ENCODE assay signal across 8 cellular contexts in the genomic region with DNA sequence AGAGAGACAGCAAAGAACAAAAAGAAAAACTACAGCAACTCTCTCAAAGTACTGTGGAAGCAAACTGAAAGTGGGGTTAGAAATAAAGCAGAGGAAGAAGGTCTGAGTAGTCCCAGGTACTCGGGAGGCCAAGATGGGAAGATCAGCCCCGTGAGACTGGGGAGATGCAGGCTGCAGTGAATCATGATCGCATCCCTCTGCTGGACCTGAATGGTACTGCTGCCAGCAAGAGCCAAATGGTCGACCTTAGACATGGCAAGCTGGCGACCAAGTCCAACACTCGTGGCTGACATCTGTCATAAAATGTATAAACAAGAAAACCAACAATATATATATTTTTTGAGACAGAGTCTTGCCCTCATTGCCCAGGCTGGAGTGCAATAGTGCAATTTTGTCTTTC. TPM values are rescaled to one million over a fixed set of nuclear protein-coding genes. Genes with fewer than 3 reads are reported as not detected.
DNase-seq lines count a peak whose midpoint lies in the region; ATAC-seq and TF ChIP-seq lines count a peak whose summit lies in the region.

No MANE protein-coding gene starts in this region.

- no peaks in the 10 kb centered on the region for H3F3A ChIP-seq in DOHH2 (ENCODE audit: control insufficient read depth, insufficient read depth)

- peak; percentile 26 for DNase-seq in KG1 (lab: John Stamatoyannopoulos, UW)
- DNase-seq in activated CD4-positive, CD25-positive, alpha-beta regulatory T cell treated with anti-CD3 and anti-CD28 coated beads, Interleukin-2, amount 50 U/mL, for 72 hours, result peak; percentile 63
- peak in 6 of 10 donors; percentile 9 to 52 (median 34) for DNase-seq in dorsolateral prefrontal cortex
- peak; percentile 47 for DNase-seq in mucosa of gallbladder (ENCODE audit: low spot score)
- peak; percentile 61 for DNase-seq in stimulated activated naive CD4-positive, alpha-beta T cell treated with Interleukin-2 at 50 U/mL for 16 hours (lab: John Stamatoyannopoulos, UW)
- no peak for DNase-seq in hippocampal formation (lab: John Stamatoyannopoulos, UW)

- H3K27me3 ChIP-seq in DOHH2 (ENCODE audit: control insufficient read depth, low read length) (no peaks in the 10 kb centered on the region), dorsolateral prefrontal cortex (no peaks in the 10 kb centered on the region)

- H3K4me1 ChIP-seq in DOHH2 (ENCODE audit: control insufficient read depth, low read length), result peaks cover 3% of the 10 kb centered on the region; the same call in 1 of the 2 replicates

- no peak overlapping the region for H3K4me2 ChIP-seq in DOHH2 (ENCODE audit: low read length)

- H3K9me2 ChIP-seq in DOHH2 (replicated peaks; ENCODE audit: control insufficient read depth, low read length), result no peaks in the 10 kb centered on the region

- TF ChIP-seq CTCF in DOHH2 (IDR thresholded peaks at IDR 0.05; ENCODE audit: low read depth, low read length, poor library complexity, severe bottlenecking) (peak; percentile 62), dorsolateral prefrontal cortex (IDR thresholded peaks at IDR 0.05 in 54 of 56, conservative IDR thresholded peaks at IDR 0.05 in 2 of 56; ENCODE audit: low read depth in 1 of 56, partially characterized antibody in 56 of 56) (peak in 55 of 56 donors; percentile 19 to 71 (median 51))

- H3K27ac ChIP-seq in DOHH2 (ENCODE audit: low read depth, low read length), result no peak overlapping the region
- no peak overlapping the region for H3K27ac ChIP-seq in dorsolateral prefrontal cortex

- intact Hi-C loops in dorsolateral prefrontal cortex (cut with DNase I), result no loop called here

- H4K20me1 ChIP-seq in DOHH2 (ENCODE audit: control insufficient read depth, insufficient read depth, low read depth, low read length), result no peaks in the 10 kb centered on the region

- no peaks in the 10 kb centered on the region for H3K79me2 ChIP-seq in DOHH2 (ENCODE audit: control insufficient read depth, low read length)

- H3K4me3 ChIP-seq in DOHH2 (ENCODE audit: low read length), result no peak overlapping the region
- no peak overlapping the region for H3K4me3 ChIP-seq in dorsolateral prefrontal cortex

- H3K36me3 ChIP-seq in DOHH2 (ENCODE audit: control insufficient read depth, low read length), result no peaks in the 10 kb centered on the region

- no peaks in the 10 kb centered on the region; the same call in 1 of the 2 replicates for H3K9me3 ChIP-seq in DOHH2 (ENCODE audit: control insufficient read depth, insufficient read depth, low read length)

- ATAC-seq in HG03342 (IDR thresholded peaks at IDR 0.05; ENCODE audit: unreplicated experiment), result no peak

RNA-seq across cellular contexts. Expression of gene ZNF724, which starts 33.7 kb away (rescaled TPM):
- total RNA-seq in dorsolateral prefrontal cortex (1 to 10 TPM; 1.6 to 6.2 (median 3.6) TPM), mucosa of gallbladder (2.5 TPM)

Comparison
In these comparisons a context has a peak if more than half of its experiments do, and no peak if none do; other contexts are left out.
1. DNase-seq: peak in KG1 (single experiment), activated CD4-positive, CD25-positive, alpha-beta regulatory T cell treated with anti-CD3 and anti-CD28 coated beads, Interleukin-2, amount 50 U/mL, for 72 hours (single experiment), dorsolateral prefrontal cortex (6 of 10), mucosa of gallbladder (single experiment) and stimulated activated naive CD4-positive, alpha-beta T cell treated with Interleukin-2 at 50 U/mL for 16 hours (single experiment); none in hippocampal formation (0 of 2).